Comparison of ENCODE assay signal across 12 cellular contexts in the genomic region with DNA sequence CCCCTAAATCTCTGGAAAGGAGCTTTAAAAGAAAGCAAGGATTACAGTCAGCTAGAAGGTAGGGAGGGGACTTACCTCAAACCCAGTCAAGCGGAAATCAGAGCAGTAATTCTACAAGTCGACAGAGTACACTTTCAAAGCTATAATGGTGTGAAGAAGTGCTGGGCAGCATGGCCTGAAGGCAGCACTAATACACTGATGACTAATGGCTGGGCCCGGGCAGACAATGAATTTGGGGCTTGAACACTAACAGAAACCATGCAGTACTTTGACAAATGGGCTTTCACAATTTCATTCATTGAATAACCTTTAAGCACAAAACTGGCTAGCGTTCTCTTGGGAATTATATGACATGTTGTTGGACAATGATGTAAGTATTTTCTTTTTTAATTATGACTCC. TPM values are rescaled to one million over a fixed set of nuclear protein-coding genes. Genes with fewer than 3 reads are reported as not detected.
DNase-seq lines count a peak whose midpoint lies in the region; ATAC-seq and TF ChIP-seq lines count a peak whose summit lies in the region.
"Had no signal": no experiment of that assay in that cellular context is flagged by ENCODE, and none has a peak within 500 bp of the region (broad histone marks: within the 10 kb centered on the region; RNA-seq: fewer than 3 reads in every experiment).

No MANE protein-coding gene starts in this region.

- ATAC-seq in RWPE2 (ENCODE audit: low read depth) = peak; percentile 75
- no peak for ATAC-seq in GM19452 (IDR thresholded peaks at IDR 0.05; ENCODE audit: unreplicated experiment)
- no peak for ATAC-seq in GM19351 (IDR thresholded peaks at IDR 0.05; ENCODE audit: unreplicated experiment)
- ATAC-seq: naive thymus-derived CD8-positive, alpha-beta T cell had no signal

- DNase-seq in ELR (ENCODE audit: low read depth) (peak; percentile 84), RWPE2 (ENCODE audit: low spot score) (peak; percentile 78), fibroblast of the aortic adventitia (ENCODE audit: low read depth) (peak; percentile 73), osteocyte (ENCODE audit: extremely low spot score, unreplicated experiment) (no peak), RKO (ENCODE audit: low spot score) (no peak)
- no peak for DNase-seq in stimulated activated CD4-positive, alpha-beta T cell treated with anti-CD3 and anti-CD28 coated beads, Interleukin-2, amount 100 ng/mL, for 24 hours
- DNase-seq: naive thymus-derived CD8-positive, alpha-beta T cell; stimulated activated CD4-positive, alpha-beta T cell treated with anti-CD3 and anti-CD28 coated beads, Interleukin-4, amount 100 ng/mL, for 4 hours had no signal

- 0 out of 2 replicates have a peak, but pooled peaks cover 12% of the 10 kb centered on the region for H3K36me3 ChIP-seq in RWPE2 (ENCODE audit: low read depth)

- H3K27ac Mint-ChIP-seq in osteocyte (ENCODE audit: unreplicated experiment) = peak overlapping the region; percentile 38
- H3K27ac Mint-ChIP-seq: naive thymus-derived CD8-positive, alpha-beta T cell had no signal

- peaks cover 46% of the 10 kb centered on the region for H3K4me1 ChIP-seq in RWPE2 (ENCODE audit: insufficient read depth, poor library complexity, severe bottlenecking)

- H3K9me3 Mint-ChIP-seq in osteocyte (ENCODE audit: unreplicated experiment) = no peaks in the 10 kb centered on the region
- H3K9me3 Mint-ChIP-seq: central memory CD8-positive, alpha-beta T cell had no signal

- H3K9me3 ChIP-seq in RWPE2 (ENCODE audit: severe bottlenecking) = no peaks in the 10 kb centered on the region

- H3K36me3 Mint-ChIP-seq in osteocyte (ENCODE audit: unreplicated experiment) = peaks cover 7% of the 10 kb centered on the region

- H3K4me3 ChIP-seq in RWPE2 (ENCODE audit: severe bottlenecking) (no peak overlapping the region), fibroblast of the aortic adventitia (ENCODE audit: low read depth, low read length) (no peak overlapping the region)

- no peaks in the 10 kb centered on the region for H3K27me3 ChIP-seq in RWPE2 (ENCODE audit: insufficient read depth, poor library complexity, severe bottlenecking)

- H3K27ac ChIP-seq in RWPE2 (ENCODE audit: poor library complexity, severe bottlenecking) = peak overlapping the region; percentile 72

- no peak overlapping the region for H3K4me3 Mint-ChIP-seq in osteocyte (ENCODE audit: unreplicated experiment)
- H3K4me3 Mint-ChIP-seq: central memory CD8-positive, alpha-beta T cell; naive thymus-derived CD8-positive, alpha-beta T cell had no signal

- no peaks in the 10 kb centered on the region for H3K27me3 Mint-ChIP-seq in osteocyte (ENCODE audit: unreplicated experiment)

- no peak for TF ChIP-seq CTCF in RWPE2 (IDR thresholded peaks at IDR 0.05; ENCODE audit: poor library complexity, severe bottlenecking)
- no peak for TF ChIP-seq CTCF in fibroblast of the aortic adventitia (IDR thresholded peaks at IDR 0.05; ENCODE audit: insufficient read depth, low read length)
- TF ChIP-seq CTCF in osteocyte (IDR thresholded peaks at IDR 0.05) = no peak

- peaks cover 66% of the 10 kb centered on the region for H3K4me1 Mint-ChIP-seq in osteocyte (ENCODE audit: unreplicated experiment)
- H3K4me1 Mint-ChIP-seq: central memory CD8-positive, alpha-beta T cell had no signal

RNA-seq across cellular contexts. Expression of a gene that starts 4.7 kb away (rescaled TPM):
- total RNA-seq in fibroblast of the aortic adventitia (ENCODE audit: low replicate concordance) (7.0 and 7.2 TPM in 2 replicates), osteocyte (57.0 and 57.9 TPM in 2 replicates)
- total RNA-seq: naive thymus-derived CD8-positive, alpha-beta T cell; T-helper 2 cell treated with Interferon-gamma antibody and Interleukin-4, amounts not matched to agents 100 ng/mL and 5 ng/mL, for 36 hours had no signal

Comparison
In these comparisons a context has a peak if more than half of its experiments do, and no peak if none do; other contexts are left out.
1. DNase-seq: peak in ELR (single experiment), RWPE2 (single experiment) and fibroblast of the aortic adventitia (single experiment); none in osteocyte (single experiment), RKO (single experiment) and stimulated activated CD4-positive, alpha-beta T cell treated with anti-CD3 and anti-CD28 coated beads, Interleukin-2, amount 100 ng/mL, for 24 hours (0 of 2).